Comparison of ENCODE assay signal across 9 cellular contexts in the genomic region with DNA sequence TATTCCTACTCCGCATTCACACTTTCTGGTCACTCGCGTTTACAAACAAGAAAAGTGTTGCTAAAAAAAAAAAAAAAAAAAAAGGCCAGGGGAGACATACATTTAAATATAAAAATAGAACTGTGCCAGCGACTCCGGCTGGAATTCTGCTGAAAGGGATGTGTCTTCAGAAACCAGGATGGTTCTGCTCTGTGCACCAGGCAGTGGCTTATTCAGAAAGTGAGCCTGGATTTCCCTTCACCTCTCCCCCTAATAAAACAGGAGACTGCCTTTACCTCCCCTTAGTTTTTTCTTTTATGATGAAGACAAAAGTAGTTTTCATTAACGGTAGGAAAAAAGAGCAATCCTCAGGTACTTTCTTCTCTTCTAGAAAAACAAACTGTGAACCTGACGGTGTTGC. TPM values are rescaled to one million over a fixed set of nuclear protein-coding genes. Genes with fewer than 3 reads are reported as not detected.
A peak's percentile ranks its signal among the peaks of the same experiment; 100 is the strongest.
DNase-seq lines count a peak whose midpoint lies in the region; ATAC-seq and TF ChIP-seq lines count a peak whose summit lies in the region.
"Had no signal": no experiment of that assay in that cellular context is flagged by ENCODE, and none has a peak within 500 bp of the region (broad histone marks: within the 10 kb centered on the region; RNA-seq: fewer than 3 reads in every experiment).

No MANE protein-coding gene starts in this region.

- no peak for DNase-seq in H7
- DNase-seq in adrenal gland = no peak
- no peak for DNase-seq in D341Med (ENCODE audit: low spot score)
- no peak for DNase-seq in NCI-H1048 (lab: John Stamatoyannopoulos, UW)
- no peak for DNase-seq in activated CD8-positive, alpha-beta memory T cell treated with anti-CD3 and anti-CD28 coated beads for 24 hours

- TF ChIP-seq POLR2A in adrenal gland (IDR thresholded peaks at IDR 0.05) = no peak

- 0 to 1% (median 1%) methylated on average over 7 of the region's 7 CpGs for WGBS in adrenal gland, 4 donors

- H3K27ac ChIP-seq in adrenal gland (peak overlapping the region in 2 of 5 donors; percentile 10 to 48), skin epidermis (peak overlapping the region in 14 of 21 experiments; percentile 3 to 66 (median 35))

- no peak for TF ChIP-seq CTCF in adrenal gland (IDR thresholded peaks at IDR 0.05)

- H3K9me3 ChIP-seq in adrenal gland (replicated peaks in 1 of 3) = no peaks in the 10 kb centered on the region

- no peak for ATAC-seq in GM21447 (IDR thresholded peaks at IDR 0.05; ENCODE audit: unreplicated experiment)

- H3K4me3 ChIP-seq in H7 (ENCODE audit: insufficient read depth, low read depth, low read length) (peak overlapping the region; percentile 48), adrenal gland (peak overlapping the region; percentile 0 to 59 (median 38)), iPS-11a (ENCODE audit: low read depth, low read length) (peak overlapping the region; percentile 91), skin epidermis (peak overlapping the region; percentile 20 to 49 (median 37))

- intact Hi-C loops in adrenal gland (cut with DNase I) = no loop called here

- H3K4me1 ChIP-seq in adrenal gland (replicated peaks in 1 of 2) = no peaks in the 10 kb centered on the region

- H3K36me3 ChIP-seq in H7 (replicated peaks; ENCODE audit: control insufficient read depth, insufficient read depth, low read length) = no peaks in the 10 kb centered on the region
- no peaks in the 10 kb centered on the region for H3K36me3 ChIP-seq in adrenal gland (replicated peaks in 1 of 2)

- no peaks in the 10 kb centered on the region for H3K27me3 ChIP-seq in H7 (ENCODE audit: control insufficient read depth, insufficient read depth, low read length)
- H3K27me3 ChIP-seq in adrenal gland = no peaks in the 10 kb centered on the region

RNA-seq across cellular contexts. Expression of gene SLC7A8, which starts 0.4 kb away (rescaled TPM):
- total RNA-seq in H7 (2014; rRNA removed; shearing (Covaris generic)) = 66.7 and 79.1 TPM in 2 replicates
- total RNA-seq in adrenal gland = 10 to 100 TPM; 23.4 to 50.9 (median 33.4) TPM
- 10 to 100 TPM; 18.2 to 24.5 (median 21.0) TPM for polyA plus RNA-seq in adrenal gland

RNA-seq across cellular contexts. Expression of gene RNF212B, which starts 54.7 kb away (rescaled TPM):
- 0.24 TPM in 1 of 2 replicates, not detected in the other for total RNA-seq in H7 (2014; rRNA removed; shearing (Covaris generic))
- not detected for total RNA-seq in adrenal gland
- not detected for polyA plus RNA-seq in adrenal gland
- total RNA-seq: activated B cell treated with CpG ODN at 0.5 μM for 24 hours had no signal

Comparison
In these comparisons a context has a peak if more than half of its experiments do, and no peak if none do; other contexts are left out.
1. H3K4me3 ChIP-seq: peak in every context shown above with its lines; median percentile 91 in iPS-11a; 48 in H7; 38 in adrenal gland; 37 in skin epidermis.